ENCODE assay signal across 8 cellular contexts in genomic region chr20:33947709-33948295, GRCh38. TPM values are rescaled to one million over a fixed set of nuclear protein-coding genes. Genes with fewer than 3 reads are reported as not detected.
DNase-seq lines count a peak whose midpoint lies in the region; ATAC-seq and TF ChIP-seq lines count a peak whose summit lies in the region.

No MANE protein-coding gene starts in this region.

- POLR2A ChIA-PET in activated CD8-positive, alpha-beta T cell treated with anti-CD3 and anti-CD28 coated beads for 36 hours (lab: Charles Lee): no interaction called here

- ATAC-seq in left cardiac atrium: no peak
- peak; percentile 88 for ATAC-seq in activated CD8-positive, alpha-beta T cell treated with anti-CD3 and anti-CD28 coated beads for 36 hours

- H3K4me3 Mint-ChIP-seq in activated CD8-positive, alpha-beta T cell treated with anti-CD3 and anti-CD28 coated beads for 36 hours: no peak overlapping the region

- peak; percentile 54 for TF ChIP-seq CTCF in left ventricle myocardium inferior (IDR thresholded peaks at IDR 0.05; ENCODE audit: borderline replicate concordance)
- peak; percentile 88 for TF ChIP-seq CTCF in activated CD8-positive, alpha-beta T cell treated with anti-CD3 and anti-CD28 coated beads for 36 hours (IDR thresholded peaks at IDR 0.05)
- peak; percentile 44 for TF ChIP-seq CTCF in fibroblast of the aortic adventitia (IDR thresholded peaks at IDR 0.05; ENCODE audit: insufficient read depth, low read length)

- no peaks in the 10 kb centered on the region for H3K4me1 ChIP-seq in left ventricle myocardium inferior

- no peaks in the 10 kb centered on the region for H3K27me3 ChIP-seq in left ventricle myocardium inferior (ENCODE audit: low read depth)

- no peak for DNase-seq in left ventricle myocardium inferior
- DNase-seq in left cardiac atrium: no peak
- DNase-seq in NCI-H460 (ENCODE audit: extremely low read depth, low read depth): peak; percentile 37
- DNase-seq in activated CD8-positive, alpha-beta T cell treated with anti-CD3 and anti-CD28 coated beads for 36 hours: peak; percentile 73
- DNase-seq in fibroblast of the aortic adventitia (ENCODE audit: low read depth): peak; percentile 30
- DNase-seq in stimulated activated CD4-positive, alpha-beta T cell treated with anti-CD3 and anti-CD28 coated beads, Interleukin-15, amount 100 ng/mL, for 48 hours (ENCODE audit: low read depth in 2 of 2): peak; percentile 24 to 48
- no peak for DNase-seq in activated CD4-positive, CD25-positive, alpha-beta regulatory T cell (lab: John Stamatoyannopoulos, UW)
- no peak for DNase-seq in NCI-H128 (lab: John Stamatoyannopoulos, UW; ENCODE audit: unreplicated experiment)

- H3K27me3 Mint-ChIP-seq in activated CD8-positive, alpha-beta T cell treated with anti-CD3 and anti-CD28 coated beads for 36 hours: peaks cover 1% of the 10 kb centered on the region

- peaks cover 33% of the 10 kb centered on the region for H3K9me3 ChIP-seq in left ventricle myocardium inferior (replicated peaks)

- no peak overlapping the region for H3K27ac ChIP-seq in left ventricle myocardium inferior (replicated peaks)

- H3K36me3 ChIP-seq in left ventricle myocardium inferior: no peaks in the 10 kb centered on the region

- intact Hi-C loops in left ventricle myocardium inferior (cut with micrococcal nuclease) (no loop called here), left cardiac atrium (cut with DNase I) (no loop called here)
- intact Hi-C loops in activated CD8-positive, alpha-beta T cell treated with anti-CD3 and anti-CD28 coated beads for 36 hours (cut with micrococcal nuclease): no loop called here

- H3K9me3 Mint-ChIP-seq in activated CD8-positive, alpha-beta T cell treated with anti-CD3 and anti-CD28 coated beads for 36 hours: peaks cover 22% of the 10 kb centered on the region

- H3K36me3 Mint-ChIP-seq in activated CD8-positive, alpha-beta T cell treated with anti-CD3 and anti-CD28 coated beads for 36 hours (ENCODE audit: low read depth): peaks cover 3% of the 10 kb centered on the region

- CTCF ChIA-PET in activated CD8-positive, alpha-beta T cell treated with anti-CD3 and anti-CD28 coated beads for 36 hours (lab: Charles Lee): interaction anchor here (1.4 kb wide), 1 partner anchor 75 kb away, joined by 4 read pairs; no protein-coding TSS in a partner anchor

- no peak overlapping the region for H3K4me3 ChIP-seq in left ventricle myocardium inferior
- H3K4me3 ChIP-seq in fibroblast of the aortic adventitia (ENCODE audit: low read depth, low read length): no peak overlapping the region

- H3K27ac Mint-ChIP-seq in activated CD8-positive, alpha-beta T cell treated with anti-CD3 and anti-CD28 coated beads for 36 hours: no peak overlapping the region

- no peaks in the 10 kb centered on the region for H3K4me1 Mint-ChIP-seq in activated CD8-positive, alpha-beta T cell treated with anti-CD3 and anti-CD28 coated beads for 36 hours (ENCODE audit: low read depth)

RNA-seq across cellular contexts. Expression of gene RALY, which starts 45.9 kb away (rescaled TPM):
- total RNA-seq in left ventricle myocardium inferior (107 TPM), left cardiac atrium (100 to 1,000 TPM in 1 of 2 donors, 10 to 100 TPM in 1; 97.3 to 102 TPM), fibroblast of the aortic adventitia (ENCODE audit: low replicate concordance) (36.5 and 67.4 TPM in 2 replicates)
- total RNA-seq in NCI-H460 (2014; rRNA removed; shearing (Covaris generic)): 99.9 and 106 TPM in 2 replicates
- 80.2 and 86.1 TPM in 2 replicates for polyA plus RNA-seq in NCI-H460 (2014; cell fraction: nucleus; rRNA removed)
- 100 to 1,000 TPM; 151 to 153 TPM for total RNA-seq in activated CD8-positive, alpha-beta T cell treated with anti-CD3 and anti-CD28 coated beads for 36 hours

Comparison
In these comparisons a context has a peak if more than half of its experiments do, and no peak if none do; other contexts are left out.
1. DNase-seq: peak in NCI-H460 (single experiment), activated CD8-positive, alpha-beta T cell treated with anti-CD3 and anti-CD28 coated beads for 36 hours (single experiment), fibroblast of the aortic adventitia (single experiment) and stimulated activated CD4-positive, alpha-beta T cell treated with anti-CD3 and anti-CD28 coated beads, Interleukin-15, amount 100 ng/mL, for 48 hours (2 of 2); none in left ventricle myocardium inferior (single experiment), left cardiac atrium (single experiment), activated CD4-positive, CD25-positive, alpha-beta regulatory T cell (0 of 4) and NCI-H128 (single experiment).
2. Peak in every context shown above with its lines, with median percentiles within 50 percentile points of each other: CTCF ChIP-seq.